Comparison of ENCODE assay signal across 18 cellular contexts in the genomic region with DNA sequence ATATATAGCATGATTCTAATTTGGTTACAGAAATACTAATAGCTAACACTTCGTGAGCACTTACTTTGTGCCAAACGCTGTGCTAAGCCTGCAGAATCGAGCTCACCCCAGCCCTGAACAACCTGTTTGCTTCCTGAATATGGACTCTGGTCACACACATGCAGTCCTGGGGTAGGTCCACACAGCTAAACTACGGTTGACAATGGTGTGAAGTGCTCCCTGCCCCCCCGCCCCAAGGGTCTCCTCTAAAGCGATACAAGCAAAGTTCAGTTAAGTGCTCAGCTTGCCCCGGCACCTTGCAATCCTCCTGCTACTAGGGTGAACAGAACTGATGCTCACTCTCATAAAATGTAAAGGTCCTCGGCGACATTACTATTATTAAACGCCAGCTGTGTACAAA. TPM values are rescaled to one million over a fixed set of nuclear protein-coding genes. Genes with fewer than 3 reads are reported as not detected.
DNase-seq lines count a peak whose midpoint lies in the region; ATAC-seq and TF ChIP-seq lines count a peak whose summit lies in the region.
"Had no signal": no experiment of that assay in that cellular context is flagged by ENCODE, and none has a peak within 500 bp of the region (broad histone marks: within the 10 kb centered on the region; RNA-seq: fewer than 3 reads in every experiment).

No MANE protein-coding gene starts in this region.

- no peaks in the 10 kb centered on the region for H3K27me3 ChIP-seq in CD4-positive, CD25-positive, alpha-beta regulatory T cell (ENCODE audit: control insufficient read depth, insufficient read depth, low read length)
- no peaks in the 10 kb centered on the region for H3K27me3 ChIP-seq in ovary

- H3K27ac Mint-ChIP-seq in activated CD8-positive, alpha-beta memory T cell treated with anti-CD3 and anti-CD28 coated beads, Interleukin-2, amount 10 ng/mL, durations not matched to agents 7 days and 5 days, result peak overlapping the region; percentile 83
- peak overlapping the region; percentile 96 to 97 (median 97) for H3K27ac Mint-ChIP-seq in CD4-positive, CD25-positive, alpha-beta regulatory T cell
- H3K27ac Mint-ChIP-seq in activated CD4-positive, alpha-beta memory T cell treated with anti-CD3 and anti-CD28 coated beads for 36 hours, result peak overlapping the region; percentile 79
- peak overlapping the region; percentile 56 for H3K27ac Mint-ChIP-seq in activated naive CD8-positive, alpha-beta T cell treated with anti-CD3 and anti-CD28 coated beads, Interleukin-2, amount 10 ng/mL, durations not matched to agents 7 days and 5 days

- no peaks in the 10 kb centered on the region for H3K27me3 Mint-ChIP-seq in activated CD8-positive, alpha-beta memory T cell treated with anti-CD3 and anti-CD28 coated beads, Interleukin-2, amount 10 ng/mL, durations not matched to agents 7 days and 5 days
- no peaks in the 10 kb centered on the region for H3K27me3 Mint-ChIP-seq in CD4-positive, CD25-positive, alpha-beta regulatory T cell
- no peaks in the 10 kb centered on the region for H3K27me3 Mint-ChIP-seq in activated CD4-positive, alpha-beta memory T cell treated with anti-CD3 and anti-CD28 coated beads for 36 hours
- no peaks in the 10 kb centered on the region for H3K27me3 Mint-ChIP-seq in activated naive CD8-positive, alpha-beta T cell treated with anti-CD3 and anti-CD28 coated beads, Interleukin-2, amount 10 ng/mL, durations not matched to agents 7 days and 5 days

- no peaks in the 10 kb centered on the region for H3K9me3 ChIP-seq in CD4-positive, CD25-positive, alpha-beta regulatory T cell (ENCODE audit: control insufficient read depth in 2 of 2, low read length in 2 of 2)
- H3K9me3 ChIP-seq in ovary, result no peaks in the 10 kb centered on the region
- H3K9me3 ChIP-seq: HAP-1 had no signal

- H3K4me1 Mint-ChIP-seq in activated CD8-positive, alpha-beta memory T cell treated with anti-CD3 and anti-CD28 coated beads, Interleukin-2, amount 10 ng/mL, durations not matched to agents 7 days and 5 days, result peaks cover 55% of the 10 kb centered on the region
- peaks cover 0 to 58% (median 25%) of the 10 kb centered on the region in 4 donors for H3K4me1 Mint-ChIP-seq in CD4-positive, CD25-positive, alpha-beta regulatory T cell
- peaks cover 45% of the 10 kb centered on the region for H3K4me1 Mint-ChIP-seq in activated CD4-positive, alpha-beta memory T cell treated with anti-CD3 and anti-CD28 coated beads for 36 hours (ENCODE audit: low read depth)
- H3K4me1 Mint-ChIP-seq in activated naive CD8-positive, alpha-beta T cell treated with anti-CD3 and anti-CD28 coated beads, Interleukin-2, amount 10 ng/mL, durations not matched to agents 7 days and 5 days, result peaks cover 31% of the 10 kb centered on the region

- H3K36me3 Mint-ChIP-seq in activated CD8-positive, alpha-beta memory T cell treated with anti-CD3 and anti-CD28 coated beads, Interleukin-2, amount 10 ng/mL, durations not matched to agents 7 days and 5 days, result peaks cover 6% of the 10 kb centered on the region
- H3K36me3 Mint-ChIP-seq in CD4-positive, CD25-positive, alpha-beta regulatory T cell, result peaks cover 47% of the 10 kb centered on the region
- peaks cover 9% of the 10 kb centered on the region for H3K36me3 Mint-ChIP-seq in activated CD4-positive, alpha-beta memory T cell treated with anti-CD3 and anti-CD28 coated beads for 36 hours
- H3K36me3 Mint-ChIP-seq in activated naive CD8-positive, alpha-beta T cell treated with anti-CD3 and anti-CD28 coated beads, Interleukin-2, amount 10 ng/mL, durations not matched to agents 7 days and 5 days, result peaks cover 6% of the 10 kb centered on the region

- peak overlapping the region; percentile 97 for H3K27ac ChIP-seq in CD4-positive, CD25-positive, alpha-beta regulatory T cell (ENCODE audit: insufficient read depth, low read length, poor library complexity, severe bottlenecking)
- H3K27ac ChIP-seq in ovary, result no peak overlapping the region

- POLR2A ChIA-PET in activated CD4-positive, alpha-beta memory T cell treated with anti-CD3 and anti-CD28 coated beads for 36 hours (lab: Charles Lee), result interaction anchor here (0.7 kb wide), 2 partner anchors 9 to 10 kb away, joined by 3 to 4 read pairs; no protein-coding TSS in a partner anchor
- POLR2A ChIA-PET in activated naive CD8-positive, alpha-beta T cell treated with anti-CD3 and anti-CD28 coated beads, Interleukin-2, amount 10 ng/mL, durations not matched to agents 7 days and 5 days (lab: Charles Lee), result interaction anchor here (0.6 to 1.3 kb wide), 4 partner anchors 14 to 41 kb away, joined by 3 read pairs; a partner anchor contains a TSS

- peak overlapping the region; percentile 82 for H3K4me3 Mint-ChIP-seq in activated CD8-positive, alpha-beta memory T cell treated with anti-CD3 and anti-CD28 coated beads, Interleukin-2, amount 10 ng/mL, durations not matched to agents 7 days and 5 days
- peak overlapping the region; percentile 96 to 100 (median 100) for H3K4me3 Mint-ChIP-seq in CD4-positive, CD25-positive, alpha-beta regulatory T cell
- peak overlapping the region; percentile 68 for H3K4me3 Mint-ChIP-seq in activated CD4-positive, alpha-beta memory T cell treated with anti-CD3 and anti-CD28 coated beads for 36 hours
- peak overlapping the region; percentile 91 for H3K4me3 Mint-ChIP-seq in activated naive CD8-positive, alpha-beta T cell treated with anti-CD3 and anti-CD28 coated beads, Interleukin-2, amount 10 ng/mL, durations not matched to agents 7 days and 5 days

- intact Hi-C loops in activated CD4-positive, alpha-beta memory T cell treated with anti-CD3 and anti-CD28 coated beads for 36 hours (cut with micrococcal nuclease), result no loop called here
- intact Hi-C loops in ovary (cut with DNase I), result no loop called here

- H3K36me3 ChIP-seq in CD4-positive, CD25-positive, alpha-beta regulatory T cell (ENCODE audit: control insufficient read depth, insufficient read depth, low read length), result no peaks in the 10 kb centered on the region
- H3K36me3 ChIP-seq in ovary, result no peaks in the 10 kb centered on the region
- H3K36me3 ChIP-seq: HAP-1 had no signal

- no peak for ATAC-seq in activated CD8-positive, alpha-beta memory T cell treated with anti-CD3 and anti-CD28 coated beads, Interleukin-2, amount 10 ng/mL, durations not matched to agents 7 days and 5 days
- ATAC-seq in CD4-positive, CD25-positive, alpha-beta regulatory T cell (ENCODE audit: low read depth in 2 of 2), result no peak
- ATAC-seq in activated naive CD8-positive, alpha-beta T cell treated with anti-CD3 and anti-CD28 coated beads, Interleukin-2, amount 10 ng/mL, durations not matched to agents 7 days and 5 days (ENCODE audit: low read depth), result no peak
- no peak for ATAC-seq in GM18502 (IDR thresholded peaks at IDR 0.05; ENCODE audit: poor library complexity, unreplicated experiment)
- ATAC-seq: Panc1 had no signal

- peak overlapping the region; percentile 98 for H3K4me3 ChIP-seq in CD4-positive, CD25-positive, alpha-beta regulatory T cell (ENCODE audit: low read depth, low read length)
- no peak overlapping the region for H3K4me3 ChIP-seq in ovary
- H3K4me3 ChIP-seq: HAP-1 had no signal

- no peak for TF ChIP-seq POLR2A in ovary (IDR thresholded peaks at IDR 0.05)

- no peak for TF ChIP-seq CTCF in ovary (IDR thresholded peaks at IDR 0.05)

- CTCF ChIA-PET in activated CD8-positive, alpha-beta memory T cell treated with anti-CD3 and anti-CD28 coated beads, Interleukin-2, amount 10 ng/mL, durations not matched to agents 7 days and 5 days (lab: Charles Lee), result no interaction called here
- CTCF ChIA-PET in activated CD4-positive, alpha-beta memory T cell treated with anti-CD3 and anti-CD28 coated beads for 36 hours (lab: Charles Lee), result interaction anchor here (0.9 to 1.0 kb wide), 2 partner anchors 28 to 71 kb away, joined by 3 to 4 read pairs; a partner anchor contains a TSS

- H3K4me1 ChIP-seq in CD4-positive, CD25-positive, alpha-beta regulatory T cell (ENCODE audit: control insufficient read depth, insufficient read depth, low read length, poor library complexity, severe bottlenecking), result peaks cover 66% of the 10 kb centered on the region
- no peaks in the 10 kb centered on the region for H3K4me1 ChIP-seq in ovary (ENCODE audit: insufficient read depth)
- H3K4me1 ChIP-seq: HAP-1 had no signal

- 74 to 84% (median 82%) methylated on average over 10 of the region's 10 CpGs for WGBS in ovary, 3 donors

- no peak for TF ChIP-seq EP300 in ovary (IDR thresholded peaks at IDR 0.05)

- H3K9me3 Mint-ChIP-seq in activated CD8-positive, alpha-beta memory T cell treated with anti-CD3 and anti-CD28 coated beads, Interleukin-2, amount 10 ng/mL, durations not matched to agents 7 days and 5 days (ENCODE audit: low read depth), result no peaks in the 10 kb centered on the region
- H3K9me3 Mint-ChIP-seq in CD4-positive, CD25-positive, alpha-beta regulatory T cell, result peaks cover 0 to 2% (median 0%) of the 10 kb centered on the region in 7 donors
- H3K9me3 Mint-ChIP-seq in activated CD4-positive, alpha-beta memory T cell treated with anti-CD3 and anti-CD28 coated beads for 36 hours, result no peaks in the 10 kb centered on the region
- H3K9me3 Mint-ChIP-seq in activated naive CD8-positive, alpha-beta T cell treated with anti-CD3 and anti-CD28 coated beads, Interleukin-2, amount 10 ng/mL, durations not matched to agents 7 days and 5 days, result no peaks in the 10 kb centered on the region

- no peak for DNase-seq in activated CD8-positive, alpha-beta memory T cell treated with anti-CD3 and anti-CD28 coated beads, Interleukin-2, amount 10 ng/mL, durations not matched to agents 7 days and 5 days
- no peak for DNase-seq in activated CD8-positive, alpha-beta memory T cell treated with anti-CD3 and anti-CD28 coated beads for 24 hours
- peak in 1 of 3 donors; percentile 64 for DNase-seq in CD4-positive, CD25-positive, alpha-beta regulatory T cell
- no peak for DNase-seq in activated CD4-positive, alpha-beta memory T cell treated with anti-CD3 and anti-CD28 coated beads for 36 hours
- DNase-seq in activated naive CD8-positive, alpha-beta T cell treated with anti-CD3 and anti-CD28 coated beads, Interleukin-2, amount 10 ng/mL, durations not matched to agents 7 days and 5 days, result no peak
- no peak for DNase-seq in ovary
- no peak for DNase-seq in dedifferentiated amniotic fluid mesenchymal stem cell (ENCODE audit: extremely low spot score)
- DNase-seq: AML-193, DMS79 treated with DMSO at 0.1 percent for 48 hours, Kasumi-1, NCI-H1105 treated with DMSO at 0.1 percent for 48 hours, NCI-H1930, NCI-H2171 treated with DMSO at 0.1 percent for 48 hours, NCI-H510A, NCI-H82 had no signal

RNA-seq across cellular contexts. Expression of a gene that starts 0.9 kb away (rescaled TPM):
- total RNA-seq in activated CD8-positive, alpha-beta memory T cell treated with anti-CD3 and anti-CD28 coated beads, Interleukin-2, amount 10 ng/mL, durations not matched to agents 7 days and 5 days, result 10 to 100 TPM; 26.8 to 82.1 TPM
- total RNA-seq in CD4-positive, CD25-positive, alpha-beta regulatory T cell, result 198 TPM
- 100 to 1,000 TPM; 154 to 190 (median 172) TPM for polyA plus RNA-seq in CD4-positive, CD25-positive, alpha-beta regulatory T cell
- 10 to 100 TPM; 23.1 to 23.8 TPM for total RNA-seq in activated CD4-positive, alpha-beta memory T cell treated with anti-CD3 and anti-CD28 coated beads for 36 hours
- 10 to 100 TPM; 23.3 to 23.6 TPM for total RNA-seq in activated naive CD8-positive, alpha-beta T cell treated with anti-CD3 and anti-CD28 coated beads, Interleukin-2, amount 10 ng/mL, durations not matched to agents 7 days and 5 days
- under 1 TPM in 4 of 7 donors, not detected in 3; 0.10 to 0.60 (median 0.33) TPM for total RNA-seq in ovary
- polyA plus RNA-seq in ovary, result under 1 TPM; 0.10 to 0.25 TPM

RNA-seq across cellular contexts. Expression of a gene that starts 6.0 kb away (rescaled TPM):
- total RNA-seq in activated CD8-positive, alpha-beta memory T cell treated with anti-CD3 and anti-CD28 coated beads, Interleukin-2, amount 10 ng/mL, durations not matched to agents 7 days and 5 days, result 10 to 100 TPM; 13.9 to 14.4 TPM
- 19.4 TPM for total RNA-seq in CD4-positive, CD25-positive, alpha-beta regulatory T cell
- 10 to 100 TPM; 11.8 to 28.0 (median 15.1) TPM for polyA plus RNA-seq in CD4-positive, CD25-positive, alpha-beta regulatory T cell
- total RNA-seq in activated CD4-positive, alpha-beta memory T cell treated with anti-CD3 and anti-CD28 coated beads for 36 hours, result 1 to 10 TPM; 7.0 to 8.1 TPM
- 10 to 100 TPM; 12.7 to 13.2 TPM for total RNA-seq in activated naive CD8-positive, alpha-beta T cell treated with anti-CD3 and anti-CD28 coated beads, Interleukin-2, amount 10 ng/mL, durations not matched to agents 7 days and 5 days
- total RNA-seq in ovary, result 10 to 100 TPM in 5 of 7 donors, 1 to 10 TPM in 2; 8.3 to 16.1 (median 12.3) TPM
- 1 to 10 TPM; 1.7 to 5.5 TPM for polyA plus RNA-seq in ovary

RNA-seq across cellular contexts. Expression of a gene that starts 28.4 kb away (rescaled TPM):
- 10 to 100 TPM; 24.6 to 29.9 TPM for total RNA-seq in activated CD8-positive, alpha-beta memory T cell treated with anti-CD3 and anti-CD28 coated beads, Interleukin-2, amount 10 ng/mL, durations not matched to agents 7 days and 5 days
- 18.3 TPM for total RNA-seq in CD4-positive, CD25-positive, alpha-beta regulatory T cell
- polyA plus RNA-seq in CD4-positive, CD25-positive, alpha-beta regulatory T cell, result 10 to 100 TPM; 18.8 to 34.6 (median 28.0) TPM
- total RNA-seq in activated CD4-positive, alpha-beta memory T cell treated with anti-CD3 and anti-CD28 coated beads for 36 hours, result 10 to 100 TPM; 21.0 to 21.1 TPM
- total RNA-seq in activated naive CD8-positive, alpha-beta T cell treated with anti-CD3 and anti-CD28 coated beads, Interleukin-2, amount 10 ng/mL, durations not matched to agents 7 days and 5 days, result 10 to 100 TPM; 27.8 to 29.6 TPM
- 10 to 100 TPM in 6 of 7 donors, 1 to 10 TPM in 1; 7.9 to 15.7 (median 11.5) TPM for total RNA-seq in ovary
- 10 to 100 TPM in 1 of 2 donors, 1 to 10 TPM in 1; 2.8 to 10.8 TPM for polyA plus RNA-seq in ovary

RNA-seq across cellular contexts. Expression of a gene that starts 30.5 kb away (rescaled TPM):
- 1 to 10 TPM in 1 of 2 experiments, under 1 TPM in 1; 0.19 to 1.3 TPM for total RNA-seq in activated CD8-positive, alpha-beta memory T cell treated with anti-CD3 and anti-CD28 coated beads, Interleukin-2, amount 10 ng/mL, durations not matched to agents 7 days and 5 days
- 0.69 TPM for total RNA-seq in CD4-positive, CD25-positive, alpha-beta regulatory T cell
- not detected for polyA plus RNA-seq in CD4-positive, CD25-positive, alpha-beta regulatory T cell
- under 1 TPM; 0.51 to 0.74 TPM for total RNA-seq in activated CD4-positive, alpha-beta memory T cell treated with anti-CD3 and anti-CD28 coated beads for 36 hours
- 1 to 10 TPM; 1.7 to 2.2 TPM for total RNA-seq in activated naive CD8-positive, alpha-beta T cell treated with anti-CD3 and anti-CD28 coated beads, Interleukin-2, amount 10 ng/mL, durations not matched to agents 7 days and 5 days
- under 1 TPM in 5 of 7 donors, not detected in 2; 0.10 to 0.23 (median 0.15) TPM for total RNA-seq in ovary
- under 1 TPM; 0.02 to 0.32 TPM for polyA plus RNA-seq in ovary

RNA-seq across cellular contexts. Expression of a gene that starts 39.8 kb away (rescaled TPM):
- total RNA-seq in activated CD8-positive, alpha-beta memory T cell treated with anti-CD3 and anti-CD28 coated beads, Interleukin-2, amount 10 ng/mL, durations not matched to agents 7 days and 5 days, result not detected
- total RNA-seq in CD4-positive, CD25-positive, alpha-beta regulatory T cell, result not detected
- polyA plus RNA-seq in CD4-positive, CD25-positive, alpha-beta regulatory T cell, result not detected
- total RNA-seq in activated CD4-positive, alpha-beta memory T cell treated with anti-CD3 and anti-CD28 coated beads for 36 hours, result not detected
- not detected for total RNA-seq in activated naive CD8-positive, alpha-beta T cell treated with anti-CD3 and anti-CD28 coated beads, Interleukin-2, amount 10 ng/mL, durations not matched to agents 7 days and 5 days
- not detected for total RNA-seq in ovary
- polyA plus RNA-seq in ovary, result not detected

Comparison
In these comparisons a context has a peak if more than half of its experiments do, and no peak if none do; other contexts are left out.
1. RNA of a gene that starts 0.9 kb away (total RNA-seq): 198 TPM in CD4-positive, CD25-positive, alpha-beta regulatory T cell (single experiment), 26.8 to 82.1 TPM in activated CD8-positive, alpha-beta memory T cell treated with anti-CD3 and anti-CD28 coated beads, Interleukin-2, amount 10 ng/mL, durations not matched to agents 7 days and 5 days, 23.1 to 23.8 TPM in activated CD4-positive, alpha-beta memory T cell treated with anti-CD3 and anti-CD28 coated beads for 36 hours and 23.3 to 23.6 TPM in activated naive CD8-positive, alpha-beta T cell treated with anti-CD3 and anti-CD28 coated beads, Interleukin-2, amount 10 ng/mL, durations not matched to agents 7 days and 5 days; 0.10 to 0.60 TPM in ovary; every median in the first group is over 10 times any median in the second.
2. Peak in every context shown above with its lines, with median percentiles within 50 percentile points of each other: H3K27ac Mint-ChIP-seq and H3K4me3 Mint-ChIP-seq.